ENCODE assay signal across 9 cellular contexts in the genomic region with DNA sequence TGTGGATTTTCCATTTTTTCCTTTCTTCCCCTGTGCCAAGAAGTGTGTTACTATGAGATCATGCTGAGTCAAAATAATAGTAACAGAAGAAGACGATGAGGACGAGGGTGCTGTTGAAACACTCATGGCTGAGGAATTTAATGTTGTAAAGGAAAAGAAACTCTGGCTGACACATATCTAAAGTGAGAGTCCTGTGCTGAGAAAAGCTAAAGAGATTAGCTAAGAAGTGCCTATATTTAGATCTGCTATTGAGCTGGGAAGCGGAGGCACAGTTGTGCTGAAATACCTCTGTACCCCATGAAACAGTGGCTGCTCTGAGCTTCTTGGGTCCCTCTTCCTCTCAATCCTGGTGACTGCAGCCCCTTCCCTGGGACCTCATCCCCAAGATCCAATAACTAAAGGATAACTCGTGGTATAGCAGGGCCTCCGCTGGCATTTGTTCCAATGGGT. TPM values are rescaled to one million over a fixed set of nuclear protein-coding genes. Genes with fewer than 3 reads are reported as not detected.
DNase-seq lines count a peak whose midpoint lies in the region; ATAC-seq and TF ChIP-seq lines count a peak whose summit lies in the region.
"Had no signal": no experiment of that assay in that cellular context is flagged by ENCODE, and none has a peak within 500 bp of the region (broad histone marks: within the 10 kb centered on the region; RNA-seq: fewer than 3 reads in every experiment).

No MANE protein-coding gene starts in this region.

- H3K27me3 ChIP-seq in testis (no peaks in the 10 kb centered on the region), H7 (ENCODE audit: control insufficient read depth, insufficient read depth, low read length) (peaks cover 2% of the 10 kb centered on the region)

- no peaks in the 10 kb centered on the region for H3K4me1 ChIP-seq in testis

- no peak for DNase-seq in activated T-cell treated with anti-CD3 and anti-CD28 coated beads, Interleukin-2, amount 50 U/mL, for 4 hours
- DNase-seq in activated T-cell treated with anti-CD3 and anti-CD28 coated beads, Interleukin-2, amount 50 U/mL, for 1 hour, result no peak
- DNase-seq in activated naive CD8-positive, alpha-beta T cell treated with anti-CD3 and anti-CD28 coated beads, Interleukin-2, amount 10 ng/mL, durations not matched to agents 7 days and 5 days, result no peak
- no peak for DNase-seq in memory B cell (ENCODE audit: low spot score in 2 of 2)
- DNase-seq in KBM-7, result no peak
- no peak for DNase-seq in testis
- no peak for DNase-seq in H7
- DNase-seq: DND-41 had no signal

- no peak for TF ChIP-seq POLR2A in testis (IDR thresholded peaks at IDR 0.05)

- no peaks in the 10 kb centered on the region for H3K9me3 Mint-ChIP-seq in activated T-cell treated with anti-CD3 and anti-CD28 coated beads, Interleukin-2, amount 50 U/mL, for 4 hours
- no peaks in the 10 kb centered on the region for H3K9me3 Mint-ChIP-seq in activated naive CD8-positive, alpha-beta T cell treated with anti-CD3 and anti-CD28 coated beads, Interleukin-2, amount 10 ng/mL, durations not matched to agents 7 days and 5 days
- no peaks in the 10 kb centered on the region for H3K9me3 Mint-ChIP-seq in memory B cell

- peaks cover 70% of the 10 kb centered on the region for H3K4me1 Mint-ChIP-seq in activated T-cell treated with anti-CD3 and anti-CD28 coated beads, Interleukin-2, amount 50 U/mL, for 4 hours (ENCODE audit: low read depth)
- H3K4me1 Mint-ChIP-seq in activated naive CD8-positive, alpha-beta T cell treated with anti-CD3 and anti-CD28 coated beads, Interleukin-2, amount 10 ng/mL, durations not matched to agents 7 days and 5 days, result peaks cover 48% of the 10 kb centered on the region
- peaks cover 20% of the 10 kb centered on the region for H3K4me1 Mint-ChIP-seq in memory B cell

- no peak overlapping the region for H3K27ac ChIP-seq in testis

- TF ChIP-seq CTCF in testis (IDR thresholded peaks at IDR 0.05), result no peak

- peak overlapping the region; percentile 99 for H3K27ac Mint-ChIP-seq in activated naive CD8-positive, alpha-beta T cell treated with anti-CD3 and anti-CD28 coated beads, Interleukin-2, amount 10 ng/mL, durations not matched to agents 7 days and 5 days
- H3K27ac Mint-ChIP-seq in memory B cell, result peak overlapping the region; percentile 97

- peak overlapping the region; percentile 85 for H3K4me3 Mint-ChIP-seq in activated T-cell treated with anti-CD3 and anti-CD28 coated beads, Interleukin-2, amount 50 U/mL, for 4 hours
- peak overlapping the region; percentile 41 for H3K4me3 Mint-ChIP-seq in activated naive CD8-positive, alpha-beta T cell treated with anti-CD3 and anti-CD28 coated beads, Interleukin-2, amount 10 ng/mL, durations not matched to agents 7 days and 5 days
- no peak overlapping the region for H3K4me3 Mint-ChIP-seq in memory B cell

- H3K4me3 ChIP-seq in testis, result no peak overlapping the region
- no peak overlapping the region for H3K4me3 ChIP-seq in H7 (ENCODE audit: insufficient read depth, low read depth, low read length)

- H3K36me3 Mint-ChIP-seq in activated T-cell treated with anti-CD3 and anti-CD28 coated beads, Interleukin-2, amount 50 U/mL, for 4 hours (ENCODE audit: insufficient read depth), result peaks cover 11% of the 10 kb centered on the region
- peaks cover 21% of the 10 kb centered on the region for H3K36me3 Mint-ChIP-seq in activated naive CD8-positive, alpha-beta T cell treated with anti-CD3 and anti-CD28 coated beads, Interleukin-2, amount 10 ng/mL, durations not matched to agents 7 days and 5 days
- no peaks in the 10 kb centered on the region for H3K36me3 Mint-ChIP-seq in memory B cell

- in situ Hi-C loops in KBM-7 (cut with MboI; ENCODE audit: low pct_unique_long_range_greater_than_20kb, low sequenced_read_pairs), result no loop called here

- ATAC-seq in activated T-cell treated with anti-CD3 and anti-CD28 coated beads, Interleukin-2, amount 50 U/mL, for 4 hours, result peak; percentile 18 to 19
- ATAC-seq in HG03378 (IDR thresholded peaks at IDR 0.05; ENCODE audit: unreplicated experiment) (peak; percentile 40), memory B cell (ENCODE audit: low read depth) (no peak)
- no peak for ATAC-seq in activated naive CD8-positive, alpha-beta T cell treated with anti-CD3 and anti-CD28 coated beads, Interleukin-2, amount 10 ng/mL, durations not matched to agents 7 days and 5 days (ENCODE audit: low read depth)

- no peaks in the 10 kb centered on the region for H3K9me3 ChIP-seq in testis

- H3K36me3 ChIP-seq in testis (ENCODE audit: low read depth, missing control alignments) (no peaks in the 10 kb centered on the region), H7 (replicated peaks; ENCODE audit: control insufficient read depth, insufficient read depth, low read length) (no peaks in the 10 kb centered on the region)

- POLR2A ChIA-PET in activated naive CD8-positive, alpha-beta T cell treated with anti-CD3 and anti-CD28 coated beads, Interleukin-2, amount 10 ng/mL, durations not matched to agents 7 days and 5 days (lab: Charles Lee), result no interaction called here

- intact Hi-C loops in testis (cut with DNase I; ENCODE audit: low total_unique reads), result no loop called here

- no peaks in the 10 kb centered on the region for H3K27me3 Mint-ChIP-seq in activated T-cell treated with anti-CD3 and anti-CD28 coated beads, Interleukin-2, amount 50 U/mL, for 4 hours (ENCODE audit: low read depth)
- no peaks in the 10 kb centered on the region for H3K27me3 Mint-ChIP-seq in activated naive CD8-positive, alpha-beta T cell treated with anti-CD3 and anti-CD28 coated beads, Interleukin-2, amount 10 ng/mL, durations not matched to agents 7 days and 5 days
- H3K27me3 Mint-ChIP-seq in memory B cell, result no peaks in the 10 kb centered on the region

- WGBS in testis, 2 donors, result 84 to 89% methylated on average over 5 of the region's 5 CpGs

RNA-seq across cellular contexts. Expression of a gene that starts 1.1 kb away (rescaled TPM):
- total RNA-seq in activated T-cell treated with anti-CD3 and anti-CD28 coated beads, Interleukin-2, amount 50 U/mL, for 4 hours, result 10 to 100 TPM; 33.6 to 72.6 (median 38.5) TPM
- 10 to 100 TPM; 65.3 to 71.7 TPM for total RNA-seq in activated naive CD8-positive, alpha-beta T cell treated with anti-CD3 and anti-CD28 coated beads, Interleukin-2, amount 10 ng/mL, durations not matched to agents 7 days and 5 days
- 10 to 100 TPM; 10.2 to 11.0 TPM for total RNA-seq in testis
- 7.0 TPM for polyA plus RNA-seq in testis (ENCODE audit: insufficient read depth, low read depth, low replicate concordance)
- 0.74 and 1.2 TPM in 2 replicates for total RNA-seq in H7 (2014; rRNA removed; shearing (Covaris generic))

RNA-seq across cellular contexts. Expression of a gene that starts 4.2 kb away (rescaled TPM):
- 10 to 100 TPM; 57.5 to 67.1 (median 64.9) TPM for total RNA-seq in activated T-cell treated with anti-CD3 and anti-CD28 coated beads, Interleukin-2, amount 50 U/mL, for 4 hours
- 100 to 1,000 TPM in 1 of 2 experiments, 10 to 100 TPM in 1; 99.9 to 102 TPM for total RNA-seq in activated naive CD8-positive, alpha-beta T cell treated with anti-CD3 and anti-CD28 coated beads, Interleukin-2, amount 10 ng/mL, durations not matched to agents 7 days and 5 days
- total RNA-seq in testis, result 100 to 1,000 TPM; 165 to 200 TPM
- polyA plus RNA-seq in testis (ENCODE audit: insufficient read depth, low read depth, low replicate concordance), result 319 TPM
- total RNA-seq in H7 (2014; rRNA removed; shearing (Covaris generic)), result 59.9 and 67.6 TPM in 2 replicates

Comparison
In these comparisons a context has a peak if more than half of its experiments do, and no peak if none do; other contexts are left out.
1. ATAC-seq: peak in activated T-cell treated with anti-CD3 and anti-CD28 coated beads, Interleukin-2, amount 50 U/mL, for 4 hours (2 of 2) and HG03378 (single experiment); none in activated naive CD8-positive, alpha-beta T cell treated with anti-CD3 and anti-CD28 coated beads, Interleukin-2, amount 10 ng/mL, durations not matched to agents 7 days and 5 days (single experiment) and memory B cell (single experiment).